8 cellular contexts compared by ENCODE assay signal in the genomic region with DNA sequence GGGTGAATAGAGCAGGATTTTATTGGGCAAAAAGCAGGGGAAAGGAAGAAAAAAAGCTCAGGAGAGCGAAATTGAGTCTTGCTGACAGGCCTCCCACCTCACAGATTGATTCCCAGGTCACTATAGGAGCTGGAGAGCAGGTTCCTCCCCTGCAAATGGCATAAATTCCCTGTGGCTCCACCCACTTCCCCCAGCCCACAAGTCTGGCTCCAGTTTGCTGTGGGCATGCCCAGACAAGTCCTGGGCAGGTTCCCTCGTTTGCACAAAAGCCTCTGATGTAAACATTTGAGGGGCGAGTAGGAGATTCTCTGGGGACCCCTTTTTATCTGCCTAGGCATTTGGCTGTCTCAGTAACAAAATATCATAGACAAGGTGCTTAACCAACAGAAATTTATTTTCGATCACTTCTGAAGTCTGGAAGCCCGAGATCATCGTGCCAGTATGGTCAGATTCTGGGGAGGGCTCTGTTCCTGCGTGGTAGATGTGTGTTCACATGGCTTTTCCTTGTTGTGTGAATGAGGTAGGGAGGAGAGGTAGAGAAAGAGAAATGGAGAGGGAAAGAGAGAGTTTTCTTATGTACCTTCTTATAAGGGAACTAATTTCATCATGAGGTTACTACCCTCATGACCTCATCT.
DNase-seq lines count a peak whose midpoint lies in the region; ATAC-seq and TF ChIP-seq lines count a peak whose summit lies in the region.

No MANE protein-coding gene starts in this region.

- no peak overlapping the region for H3K27ac Mint-ChIP-seq in CD8-positive, alpha-beta T cell

- no peaks in the 10 kb centered on the region for H3K27me3 ChIP-seq in CD8-positive, alpha-beta T cell (ENCODE audit: insufficient read depth, low read length)

- no peaks in the 10 kb centered on the region for H3K4me1 ChIP-seq in CD8-positive, alpha-beta T cell (ENCODE audit: insufficient read depth, low read length)

- no peaks in the 10 kb centered on the region for H3K36me3 ChIP-seq in CD8-positive, alpha-beta T cell (ENCODE audit: insufficient read depth, low read length)

- no peak overlapping the region for H3K4me3 ChIP-seq in CD8-positive, alpha-beta T cell (ENCODE audit: low read depth, low read length)

- no peaks in the 10 kb centered on the region for H3K27me3 Mint-ChIP-seq in CD8-positive, alpha-beta T cell (ENCODE audit: low read depth)

- no peaks in the 10 kb centered on the region for H3K36me3 Mint-ChIP-seq in CD8-positive, alpha-beta T cell

- intact Hi-C loops in CD8-positive, alpha-beta T cell (cut with DNase I, micrococcal nuclease): no loop called here

- TF ChIP-seq CTCF in CD8-positive, alpha-beta T cell (IDR thresholded peaks at IDR 0.05): no peak

- no peak overlapping the region for H3K27ac ChIP-seq in CD8-positive, alpha-beta T cell (ENCODE audit: low read depth, low read length)

- H3K4me1 Mint-ChIP-seq in CD8-positive, alpha-beta T cell (ENCODE audit: low read depth): no peaks in the 10 kb centered on the region

- POLR2A ChIA-PET in CD8-positive, alpha-beta T cell (lab: Charles Lee): no interaction called here

- peaks cover 3% of the 10 kb centered on the region for H3K9me3 Mint-ChIP-seq in CD8-positive, alpha-beta T cell

- in situ Hi-C loops in G401 (cut with HindIII; ENCODE audit: low sequenced_read_pairs): no loop called here

- no peak overlapping the region for H3K4me3 Mint-ChIP-seq in CD8-positive, alpha-beta T cell

- ATAC-seq in GM21786 (IDR thresholded peaks at IDR 0.05; ENCODE audit: unreplicated experiment) (peak; percentile 76), GM21825 (IDR thresholded peaks at IDR 0.05; ENCODE audit: unreplicated experiment) (no peak), esophagus mucosa (no peak)
- no peak for ATAC-seq in CD8-positive, alpha-beta T cell

- CTCF ChIA-PET in CD8-positive, alpha-beta T cell (lab: Charles Lee): no interaction called here

- no peaks in the 10 kb centered on the region for H3K9me3 ChIP-seq in CD8-positive, alpha-beta T cell (ENCODE audit: low read length)

- DNase-seq in G401 (ENCODE audit: low spot score) (peak; percentile 23), NCI-H69 (lab: John Stamatoyannopoulos, UW) (peak; percentile 90), iPS DF 19.7 (ENCODE audit: low read depth, low spot score) (peak; percentile 57), activated gamma-delta T cell (lab: John Stamatoyannopoulos, UW) (no peak)
- no peak for DNase-seq in CD8-positive, alpha-beta T cell

Comparison
In these comparisons a context has a peak if more than half of its experiments do, and no peak if none do; other contexts are left out.
1. DNase-seq: peak in G401 (single experiment), NCI-H69 (single experiment) and iPS DF 19.7 (single experiment); none in CD8-positive, alpha-beta T cell (0 of 7) and activated gamma-delta T cell (single experiment).